Comparison of ENCODE assay signal across 33 cellular contexts in genomic region chr19:46386151-46386550, GRCh38. TPM values are rescaled to one million over a fixed set of nuclear protein-coding genes. Genes with fewer than 3 reads are reported as not detected.
A peak's percentile ranks its signal among the peaks of the same experiment; 100 is the strongest.
DNase-seq lines count a peak whose midpoint lies in the region; ATAC-seq and TF ChIP-seq lines count a peak whose summit lies in the region.
"Had no signal": no experiment of that assay in that cellular context is flagged by ENCODE, and none has a peak within 500 bp of the region (broad histone marks: within the 10 kb centered on the region; RNA-seq: fewer than 3 reads in every experiment).

No MANE protein-coding gene starts in this region.

- H3K27me3 ChIP-seq in lower lobe of right lung (ENCODE audit: low read depth) (no peaks in the 10 kb centered on the region), upper lobe of right lung (no peaks in the 10 kb centered on the region)
- H3K27me3 ChIP-seq: ovary, uterus had no signal

- TF ChIP-seq CTCF in lower lobe of right lung (IDR thresholded peaks at IDR 0.05) (no peak), upper lobe of right lung (IDR thresholded peaks at IDR 0.05) (no peak)

- H3K36me3 Mint-ChIP-seq in activated naive CD8-positive, alpha-beta T cell treated with anti-CD3 and anti-CD28 coated beads for 36 hours: peaks cover 30% of the 10 kb centered on the region
- H3K36me3 Mint-ChIP-seq in activated naive CD8-positive, alpha-beta T cell treated with anti-CD3 and anti-CD28 coated beads, Interleukin-2, amount 50 U/mL, for 24 hours (ENCODE audit: low read depth): peaks cover 57% of the 10 kb centered on the region
- peaks cover 34% of the 10 kb centered on the region for H3K36me3 Mint-ChIP-seq in central memory CD8-positive, alpha-beta T cell (ENCODE audit: insufficient read depth)

- H3K4me1 Mint-ChIP-seq in activated naive CD8-positive, alpha-beta T cell treated with anti-CD3 and anti-CD28 coated beads for 36 hours: no peaks in the 10 kb centered on the region
- peaks cover 2% of the 10 kb centered on the region for H3K4me1 Mint-ChIP-seq in activated naive CD8-positive, alpha-beta T cell treated with anti-CD3 and anti-CD28 coated beads, Interleukin-2, amount 50 U/mL, for 24 hours
- H3K4me1 Mint-ChIP-seq in central memory CD8-positive, alpha-beta T cell: peaks cover 4% of the 10 kb centered on the region
- H3K4me1 Mint-ChIP-seq: endodermal cell had no signal

- ATAC-seq in activated naive CD8-positive, alpha-beta T cell treated with anti-CD3 and anti-CD28 coated beads, Interleukin-2, amount 50 U/mL, for 24 hours: no peak
- ATAC-seq in central memory CD8-positive, alpha-beta T cell (replicated peaks; ENCODE audit: extremely low read depth, poor library complexity, severe bottlenecking): no peak
- ATAC-seq in lower lobe of right lung (no peak), upper lobe of right lung (no peak)
- ATAC-seq: esophagus mucosa had no signal

- DNase-seq in activated naive CD8-positive, alpha-beta T cell treated with anti-CD3 and anti-CD28 coated beads for 36 hours: no peak
- no peak for DNase-seq in activated naive CD8-positive, alpha-beta T cell treated with anti-CD3 and anti-CD28 coated beads, Interleukin-2, amount 50 U/mL, for 24 hours
- no peak for DNase-seq in central memory CD8-positive, alpha-beta T cell (ENCODE audit: low spot score in 2 of 2)
- DNase-seq in lower lobe of right lung (peak; percentile 28), upper lobe of right lung (peak; percentile 52), NCI-H1105 (lab: John Stamatoyannopoulos, UW) (no peak), iPS-NIHi11 (ENCODE audit: low spot score) (no peak), NCI-H2227 (lab: John Stamatoyannopoulos, UW; ENCODE audit: unreplicated experiment) (no peak)
- DNase-seq: activated CD4-positive, CD25-positive, alpha-beta regulatory T cell treated with anti-CD3 and anti-CD28 coated beads, Interleukin-2, amount 50 U/mL, for 72 hours; AML-193; central memory CD4-positive, alpha-beta T cell; dermis blood vessel endothelial cell; endodermal cell; glutamatergic neuron; GOT3; HFFc6; Kasumi-1; mammary epithelial cell; NCI-H146; NCI-H2107; SIG-M5; small intestine; uterus had no signal

- no peak overlapping the region for H3K4me3 ChIP-seq in lower lobe of right lung
- no peak overlapping the region for H3K4me3 ChIP-seq in upper lobe of right lung
- H3K4me3 ChIP-seq: ovary, thoracic aorta, uterus had no signal

- no peak overlapping the region for H3K27ac ChIP-seq in lower lobe of right lung
- no peak overlapping the region for H3K27ac ChIP-seq in upper lobe of right lung
- H3K27ac ChIP-seq: ovary, thoracic aorta, uterus had no signal

- H3K36me3 ChIP-seq in lower lobe of right lung: peaks cover 95% of the 10 kb centered on the region
- H3K36me3 ChIP-seq in upper lobe of right lung: peaks cover 71% of the 10 kb centered on the region
- H3K36me3 ChIP-seq: ovary, uterus had no signal

- no peaks in the 10 kb centered on the region for H3K9me3 Mint-ChIP-seq in activated naive CD8-positive, alpha-beta T cell treated with anti-CD3 and anti-CD28 coated beads for 36 hours
- H3K9me3 Mint-ChIP-seq in activated naive CD8-positive, alpha-beta T cell treated with anti-CD3 and anti-CD28 coated beads, Interleukin-2, amount 50 U/mL, for 24 hours: no peaks in the 10 kb centered on the region
- H3K9me3 Mint-ChIP-seq in central memory CD8-positive, alpha-beta T cell: no peaks in the 10 kb centered on the region
- H3K9me3 Mint-ChIP-seq: CD4-positive, alpha-beta T cell; endodermal cell; nephron; stimulated activated naive CD8-positive, alpha-beta T cell treated with anti-CD3 and anti-CD28 coated beads, Interleukin-15, Interleukin-2, amounts not matched to agents 100 ng/mL and 50 ng/mL, for 24 hours had no signal

- peak overlapping the region; percentile 25 for H3K27ac Mint-ChIP-seq in activated naive CD8-positive, alpha-beta T cell treated with anti-CD3 and anti-CD28 coated beads for 36 hours
- no peak overlapping the region for H3K27ac Mint-ChIP-seq in activated naive CD8-positive, alpha-beta T cell treated with anti-CD3 and anti-CD28 coated beads, Interleukin-2, amount 50 U/mL, for 24 hours
- H3K27ac Mint-ChIP-seq in central memory CD8-positive, alpha-beta T cell (ENCODE audit: low read depth): peak overlapping the region; percentile 13
- H3K27ac Mint-ChIP-seq: CD4-positive, alpha-beta T cell; endodermal cell; HFFc6; nephron; stimulated activated naive CD8-positive, alpha-beta T cell treated with anti-CD3 and anti-CD28 coated beads, Interleukin-15, Interleukin-2, amounts not matched to agents 100 ng/mL and 50 ng/mL, for 24 hours had no signal

- intact Hi-C loops in lower lobe of right lung (cut with DNase I): no loop called here
- intact Hi-C loops in upper lobe of right lung (cut with DNase I): no loop called here

- H3K4me1 ChIP-seq in lower lobe of right lung (no peaks in the 10 kb centered on the region), upper lobe of right lung (no peaks in the 10 kb centered on the region)
- H3K4me1 ChIP-seq: uterus had no signal

- no peaks in the 10 kb centered on the region for H3K27me3 Mint-ChIP-seq in activated naive CD8-positive, alpha-beta T cell treated with anti-CD3 and anti-CD28 coated beads for 36 hours
- H3K27me3 Mint-ChIP-seq in activated naive CD8-positive, alpha-beta T cell treated with anti-CD3 and anti-CD28 coated beads, Interleukin-2, amount 50 U/mL, for 24 hours: no peaks in the 10 kb centered on the region
- H3K27me3 Mint-ChIP-seq in central memory CD8-positive, alpha-beta T cell: no peaks in the 10 kb centered on the region
- H3K27me3 Mint-ChIP-seq: CD4-positive, alpha-beta T cell; stimulated activated naive CD8-positive, alpha-beta T cell treated with anti-CD3 and anti-CD28 coated beads, Interleukin-15, Interleukin-2, amounts not matched to agents 100 ng/mL and 50 ng/mL, for 24 hours had no signal

- H3K9me3 ChIP-seq in lower lobe of right lung: no peaks in the 10 kb centered on the region
- no peaks in the 10 kb centered on the region for H3K9me3 ChIP-seq in upper lobe of right lung
- H3K9me3 ChIP-seq: ovary, thoracic aorta, uterus had no signal

- no peak overlapping the region for H3K4me3 Mint-ChIP-seq in activated naive CD8-positive, alpha-beta T cell treated with anti-CD3 and anti-CD28 coated beads for 36 hours
- no peak overlapping the region for H3K4me3 Mint-ChIP-seq in activated naive CD8-positive, alpha-beta T cell treated with anti-CD3 and anti-CD28 coated beads, Interleukin-2, amount 50 U/mL, for 24 hours
- no peak overlapping the region for H3K4me3 Mint-ChIP-seq in central memory CD8-positive, alpha-beta T cell
- H3K4me3 Mint-ChIP-seq: CD4-positive, alpha-beta T cell; endodermal cell; HFFc6; nephron; stimulated activated naive CD8-positive, alpha-beta T cell treated with anti-CD3 and anti-CD28 coated beads, Interleukin-15, Interleukin-2, amounts not matched to agents 100 ng/mL and 50 ng/mL, for 24 hours had no signal

RNA-seq across cellular contexts. Expression of gene CCDC8, which starts 27.2 kb away (rescaled TPM):
- total RNA-seq in activated naive CD8-positive, alpha-beta T cell treated with anti-CD3 and anti-CD28 coated beads for 36 hours: under 1 TPM; 0.08 TPM
- total RNA-seq in lower lobe of right lung (9.1 TPM), upper lobe of right lung (8.9 TPM)
- total RNA-seq: CD4-positive, alpha-beta T cell; T-helper 2 cell treated with Interferon-gamma antibody and Interleukin-4, amounts not matched to agents 100 ng/mL and 5 ng/mL, for 36 hours had no signal

RNA-seq across cellular contexts. Expression of gene PPP5C, which starts 39.3 kb away (rescaled TPM):
- total RNA-seq in activated naive CD8-positive, alpha-beta T cell treated with anti-CD3 and anti-CD28 coated beads for 36 hours: 100 to 1,000 TPM; 123 to 132 TPM
- 48.9 TPM for total RNA-seq in lower lobe of right lung
- 50.0 TPM for total RNA-seq in upper lobe of right lung

RNA-seq across cellular contexts. Expression of gene PNMA8C, which starts 42.6 kb away (rescaled TPM):
- not detected for total RNA-seq in activated naive CD8-positive, alpha-beta T cell treated with anti-CD3 and anti-CD28 coated beads for 36 hours
- total RNA-seq in lower lobe of right lung: 0.18 TPM
- total RNA-seq in upper lobe of right lung: not detected
- total RNA-seq: A673; CD4-positive, alpha-beta T cell; Daoy; dermis blood vessel endothelial cell; esophagus mucosa; renal cortical epithelial cell; T-helper 2 cell treated with Interferon-gamma antibody and Interleukin-4, amounts not matched to agents 100 ng/mL and 5 ng/mL, for 36 hours had no signal

Comparison
In these comparisons a context has a peak if more than half of its experiments do, and no peak if none do; other contexts are left out.
1. DNase-seq: peak in lower lobe of right lung (single experiment) and upper lobe of right lung (single experiment); none in activated naive CD8-positive, alpha-beta T cell treated with anti-CD3 and anti-CD28 coated beads for 36 hours (single experiment), activated naive CD8-positive, alpha-beta T cell treated with anti-CD3 and anti-CD28 coated beads, Interleukin-2, amount 50 U/mL, for 24 hours (single experiment), central memory CD8-positive, alpha-beta T cell (0 of 2), NCI-H1105 (single experiment), iPS-NIHi11 (single experiment) and NCI-H2227 (single experiment).